In genomic region chr4:91089194-91089593, GRCh38 we compare ENCODE assay signal across 31 cellular contexts.
DNase-seq lines count a peak whose midpoint lies in the region; ATAC-seq, FAIRE-seq and TF ChIP-seq lines count a peak whose summit lies in the region.
"Had no signal": no experiment of that assay in that cellular context is flagged by ENCODE, and none has a peak within 500 bp of the region (broad histone marks: within the 10 kb centered on the region; RNA-seq: fewer than 3 reads in every experiment).

No MANE protein-coding gene starts in this region.

- intact Hi-C loops in mammary epithelial cell (cut with micrococcal nuclease) (no loop called here), breast epithelium (cut with DNase I; ENCODE audit: low total_unique reads) (no loop called here), psoas muscle (cut with DNase I) (no loop called here)

- TF ChIP-seq CTCF in mammary epithelial cell (conservative IDR thresholded peaks at IDR 0.05 in 1 of 2, IDR thresholded peaks at IDR 0.05 in 1 of 2; ENCODE audit: extremely low read depth in 1 of 2, insufficient read depth in 1 of 2, low read depth in 1 of 2, low read length in 2 of 2) (no peak), breast epithelium (IDR thresholded peaks at IDR 0.05) (no peak), OCI-LY3 (IDR thresholded peaks at IDR 0.05; ENCODE audit: low read depth, low read length) (no peak), keratinocyte (optimal IDR thresholded peaks at IDR 0.05 in 1 of 3, IDR thresholded peaks at IDR 0.05 in 1 of 3, conservative IDR thresholded peaks at IDR 0.05 in 1 of 3; ENCODE audit: extremely low read depth in 1 of 3, insufficient read depth in 2 of 3, low read length in 3 of 3) (no peak), psoas muscle (IDR thresholded peaks at IDR 0.05) (no peak)

- no peak for FAIRE-seq in keratinocyte (lab: Jason Lieb, UNC)
- FAIRE-seq: frontal cortex had no signal

- H3K4me3 ChIP-seq in mammary epithelial cell (replicated peaks in 1 of 3; ENCODE audit: insufficient read depth in 1 of 3, low read depth in 2 of 3, low read length in 3 of 3) (no peak overlapping the region), breast epithelium (no peak overlapping the region), OCI-LY3 (ENCODE audit: low read length) (peak overlapping the region; percentile 51), keratinocyte (ENCODE audit: control insufficient read depth in 2 of 3, extremely low read depth in 1 of 3, insufficient read depth in 2 of 3, low read depth in 1 of 3, low read length in 3 of 3) (no peak overlapping the region), psoas muscle (no peak overlapping the region)
- H3K4me3 ChIP-seq: GM23248, PC-9, skin epidermis had no signal

- H3K4me3 Mint-ChIP-seq in activated naive CD4-positive, alpha-beta T cell treated with anti-CD3 and anti-CD28 coated beads, Interleukin-2, amount 10 ng/mL, durations not matched to agents 7 days and 5 days: no peak overlapping the region
- H3K4me3 Mint-ChIP-seq: CD4-positive, alpha-beta T cell; neural crest cell; T-helper 2 cell treated with Interferon-gamma antibody and Interleukin-4, amounts not matched to agents 5 μg/mL and 100 μg/mL, for 36 hours had no signal

- dilution Hi-C loops in mammary epithelial cell (cut with HindIII; ENCODE audit: low sequenced_read_pairs): no loop called here
- dilution Hi-C loops in keratinocyte (cut with MboI; ENCODE audit: extremely low pct_ligation_motif_present, low sequenced_read_pairs): no loop called here

- no peaks in the 10 kb centered on the region for H3K9me1 ChIP-seq in keratinocyte (ENCODE audit: control insufficient read depth, extremely low read depth, insufficient read depth, low read length)

- no TSS peak for BruUV-seq in mammary epithelial cell (replicated peaks; lab: Mats Ljungman, UMichigan)

- no peak for DNase-seq in mammary epithelial cell
- DNase-seq in breast epithelium (ENCODE audit: low spot score in 2 of 2): no peak
- no peak for DNase-seq in keratinocyte (ENCODE audit: low read depth, low spot score)
- DNase-seq in psoas muscle: no peak
- no peak for DNase-seq in NCI-H510A treated with DMSO at 0.1 percent for 48 hours (lab: John Stamatoyannopoulos, UW)
- DNase-seq in activated naive CD4-positive, alpha-beta T cell treated with anti-CD3 and anti-CD28 coated beads, Interleukin-2, amount 10 ng/mL, durations not matched to agents 7 days and 5 days: no peak
- DNase-seq: 8988T; activated CD4-positive, alpha-beta T cell treated with anti-CD3 and anti-CD28 coated beads for 4 hours; AML-193; amygdala; CD4-positive, alpha-beta T cell; GM23248; hippocampal formation; mesendoderm; NCI-H1105; NCI-H187 treated with DMSO at 0.1 percent for 48 hours; NCI-H2171 treated with DMSO at 0.1 percent for 48 hours; NCI-H524; PC-9; Right ventricle myocardium superior; stimulated activated naive CD8-positive, alpha-beta T cell treated with anti-CD3 and anti-CD28 coated beads, Interleukin-15, Interleukin-2, amounts not matched to agents 100 U/mL and 50 U/mL, for 24 hours; WERI-Rb-1 had no signal

- 84% methylated on average over 3 of the region's 3 CpGs for WGBS in mammary epithelial cell (ENCODE audit: low coverage, missing lambda C conversion rate)
- WGBS in psoas muscle, 3 donors: 79 to 88% (median 82%) methylated on average over 3 of the region's 3 CpGs

- no peak overlapping the region for H3K27ac Mint-ChIP-seq in activated naive CD4-positive, alpha-beta T cell treated with anti-CD3 and anti-CD28 coated beads, Interleukin-2, amount 10 ng/mL, durations not matched to agents 7 days and 5 days
- H3K27ac Mint-ChIP-seq: activated naive CD4-positive, alpha-beta T cell treated with anti-CD3 and anti-CD28 coated beads, Interleukin-2, amount 50 U/mL, for 72 hours; CD4-positive, alpha-beta T cell; T-helper 2 cell treated with Interferon-gamma antibody and Interleukin-4, amounts not matched to agents 5 μg/mL and 100 μg/mL, for 36 hours had no signal

- H3K79me2 ChIP-seq in mammary epithelial cell (ENCODE audit: insufficient read depth, low read length) (no peaks in the 10 kb centered on the region), OCI-LY3 (ENCODE audit: low read length) (no peaks in the 10 kb centered on the region), keratinocyte (ENCODE audit: control insufficient read depth, insufficient read depth, low read length) (no peaks in the 10 kb centered on the region)
- H3K79me2 ChIP-seq: parathyroid adenoma had no signal

- H3K4me1 Mint-ChIP-seq in activated naive CD4-positive, alpha-beta T cell treated with anti-CD3 and anti-CD28 coated beads, Interleukin-2, amount 10 ng/mL, durations not matched to agents 7 days and 5 days: no peaks in the 10 kb centered on the region
- H3K4me1 Mint-ChIP-seq: neural crest cell had no signal

- H3K4me2 ChIP-seq in mammary epithelial cell (ENCODE audit: insufficient read depth, low read depth, low read length): no peak overlapping the region
- H3K4me2 ChIP-seq in OCI-LY3 (ENCODE audit: low read length): peak overlapping the region; percentile 75
- H3K4me2 ChIP-seq in keratinocyte (ENCODE audit: control insufficient read depth, extremely low read depth, insufficient read depth, low read depth, low read length): peak overlapping the region; percentile 48
- H3K4me2 ChIP-seq: PC-9 had no signal

- in situ Hi-C loops in mammary epithelial cell (cut with MboI; ENCODE audit: low sequenced_read_pairs in 2 of 2): no loop called here

- CTCF ChIA-PET in mammary epithelial cell (lab: Charles Lee; ENCODE audit: low non-redundant PET): no interaction called here
- CTCF ChIA-PET in activated naive CD4-positive, alpha-beta T cell treated with anti-CD3 and anti-CD28 coated beads, Interleukin-2, amount 10 ng/mL, durations not matched to agents 7 days and 5 days (lab: Charles Lee): interaction anchor here (1.7 kb wide), 1 partner anchor 25 kb away, joined by 3 read pairs; no protein-coding TSS in a partner anchor

- H3K9ac ChIP-seq in mammary epithelial cell (ENCODE audit: insufficient read depth, low read length): no peak overlapping the region
- H3K9ac ChIP-seq in OCI-LY3 (ENCODE audit: low read length): peak overlapping the region; percentile 40; the same call in 1 of the 2 replicates
- H3K9ac ChIP-seq in keratinocyte (ENCODE audit: control insufficient read depth, extremely low read depth, insufficient read depth, low read length): no peak overlapping the region
- H3K9ac ChIP-seq: GM23248, parathyroid adenoma had no signal

- no peak overlapping the region for H3K27ac ChIP-seq in mammary epithelial cell (ENCODE audit: insufficient read depth, low read depth, low read length)
- H3K27ac ChIP-seq in breast epithelium: no peak overlapping the region
- H3K27ac ChIP-seq in OCI-LY3 (ENCODE audit: low read length): peak overlapping the region; percentile 34; the same call in 1 of the 2 replicates
- H3K27ac ChIP-seq in keratinocyte (ENCODE audit: control insufficient read depth, insufficient read depth, low read length): no peak overlapping the region
- H3K27ac ChIP-seq in psoas muscle: no peak overlapping the region
- H3K27ac ChIP-seq: GM23248, parathyroid adenoma, PC-9, skin epidermis, WERI-Rb-1 had no signal

- no peaks in the 10 kb centered on the region for H3K4me1 ChIP-seq in mammary epithelial cell (ENCODE audit: insufficient read depth, low read length)
- no peaks in the 10 kb centered on the region for H3K4me1 ChIP-seq in breast epithelium
- H3K4me1 ChIP-seq in OCI-LY3 (ENCODE audit: low read length): peaks cover 7% of the 10 kb centered on the region
- no peaks in the 10 kb centered on the region for H3K4me1 ChIP-seq in keratinocyte (ENCODE audit: control insufficient read depth, extremely low read depth, insufficient read depth, low read length)
- no peaks in the 10 kb centered on the region for H3K4me1 ChIP-seq in psoas muscle
- H3K4me1 ChIP-seq: parathyroid adenoma had no signal

- no peaks in the 10 kb centered on the region for H3K27me3 Mint-ChIP-seq in activated naive CD4-positive, alpha-beta T cell treated with anti-CD3 and anti-CD28 coated beads, Interleukin-2, amount 10 ng/mL, durations not matched to agents 7 days and 5 days
- H3K27me3 Mint-ChIP-seq: CD4-positive, alpha-beta T cell had no signal

- ATAC-seq in psoas muscle (no peak), HG03039 (IDR thresholded peaks at IDR 0.05; ENCODE audit: unreplicated experiment) (no peak)
- ATAC-seq: activated naive CD4-positive, alpha-beta T cell treated with anti-CD3 and anti-CD28 coated beads, Interleukin-2, amount 50 U/mL, for 72 hours; left lobe of liver; stimulated activated naive CD8-positive, alpha-beta T cell treated with anti-CD3 and anti-CD28 coated beads, Interleukin-15, Interleukin-2, amounts not matched to agents 100 U/mL and 50 U/mL, for 24 hours had no signal

- H3K9me3 Mint-ChIP-seq in activated naive CD4-positive, alpha-beta T cell treated with anti-CD3 and anti-CD28 coated beads, Interleukin-2, amount 10 ng/mL, durations not matched to agents 7 days and 5 days: peaks cover 2% of the 10 kb centered on the region

- H4K20me1 ChIP-seq in mammary epithelial cell (ENCODE audit: insufficient read depth, low read length) (no peaks in the 10 kb centered on the region), OCI-LY3 (ENCODE audit: insufficient read depth, low read length) (no peaks in the 10 kb centered on the region), keratinocyte (ENCODE audit: control insufficient read depth, extremely low read depth, insufficient read depth, low read length) (no peaks in the 10 kb centered on the region)

- no peaks in the 10 kb centered on the region for H3K27me3 ChIP-seq in mammary epithelial cell (ENCODE audit: insufficient read depth, low read length)
- no peaks in the 10 kb centered on the region for H3K27me3 ChIP-seq in breast epithelium
- H3K27me3 ChIP-seq in OCI-LY3 (ENCODE audit: low read depth, low read length): no peaks in the 10 kb centered on the region
- no peaks in the 10 kb centered on the region for H3K27me3 ChIP-seq in keratinocyte (ENCODE audit: control insufficient read depth, extremely low read depth, insufficient read depth, low read length)
- no peaks in the 10 kb centered on the region for H3K27me3 ChIP-seq in psoas muscle (ENCODE audit: insufficient read depth in 3 of 3, low read length in 2 of 3)

- peak overlapping the region; percentile 39 for H2AFZ ChIP-seq in mammary epithelial cell (ENCODE audit: low read depth, low read length)
- H2AFZ ChIP-seq in OCI-LY3 (ENCODE audit: low read depth, low read length): peak overlapping the region; percentile 94
- H2AFZ ChIP-seq in keratinocyte (ENCODE audit: control insufficient read depth, low read length): peak overlapping the region; percentile 65
- H2AFZ ChIP-seq: GM23248, parathyroid adenoma, PC-9 had no signal

- TF ChIP-seq POLR2A in breast epithelium (IDR thresholded peaks at IDR 0.05): no peak

- no peaks in the 10 kb centered on the region for H3K9me3 ChIP-seq in mammary epithelial cell (replicated peaks; ENCODE audit: insufficient read depth, low read length)
- H3K9me3 ChIP-seq in breast epithelium: no peaks in the 10 kb centered on the region
- H3K9me3 ChIP-seq in OCI-LY3 (ENCODE audit: insufficient read depth, low read length): no peaks in the 10 kb centered on the region
- H3K9me3 ChIP-seq in keratinocyte (ENCODE audit: control insufficient read depth, low read depth, low read length): no peaks in the 10 kb centered on the region
- no peaks in the 10 kb centered on the region for H3K9me3 ChIP-seq in psoas muscle

- no peaks in the 10 kb centered on the region for H3K36me3 Mint-ChIP-seq in activated naive CD4-positive, alpha-beta T cell treated with anti-CD3 and anti-CD28 coated beads, Interleukin-2, amount 10 ng/mL, durations not matched to agents 7 days and 5 days

- H3K36me3 ChIP-seq in mammary epithelial cell (ENCODE audit: insufficient read depth, low read length) (no peaks in the 10 kb centered on the region), breast epithelium (no peaks in the 10 kb centered on the region), OCI-LY3 (replicated peaks; ENCODE audit: low read depth, low read length) (no peaks in the 10 kb centered on the region), keratinocyte (ENCODE audit: control insufficient read depth in 2 of 2, extremely low read depth in 1 of 2, insufficient read depth in 2 of 2, low read length in 2 of 2) (no peaks in the 10 kb centered on the region), psoas muscle (ENCODE audit: insufficient read depth in 1 of 2, low read depth in 1 of 2) (no peaks in the 10 kb centered on the region)
- H3K36me3 ChIP-seq: WERI-Rb-1 had no signal

Comparison
In these comparisons a context has a peak if more than half of its experiments do, and no peak if none do; other contexts are left out.
1. H2AFZ ChIP-seq: peak in every context shown above with its lines; median percentile 94 in OCI-LY3; 65 in keratinocyte; 39 in mammary epithelial cell.